8 cellular contexts compared by ENCODE assay signal in genomic region chr11:60700689-60701508, GRCh38. TPM values are rescaled to one million over a fixed set of nuclear protein-coding genes. Genes with fewer than 3 reads are reported as not detected.
DNase-seq lines count a peak whose midpoint lies in the region; ATAC-seq and TF ChIP-seq lines count a peak whose summit lies in the region.

No MANE protein-coding gene starts in this region.

- ATAC-seq in HG02678 (IDR thresholded peaks at IDR 0.05; ENCODE audit: unreplicated experiment) (no peak), HG03354 (IDR thresholded peaks at IDR 0.05; ENCODE audit: poor library complexity, severe bottlenecking, unreplicated experiment) (no peak), HG02884 (IDR thresholded peaks at IDR 0.05; ENCODE audit: unreplicated experiment) (no peak)

- TF ChIP-seq CTCF in GM12872 (IDR thresholded peaks at IDR 0.05; ENCODE audit: insufficient read depth, low read depth, low read length): peak; percentile 71; the same call in 2 of the 3 replicates
- peak; percentile 59 for TF ChIP-seq CTCF in mesothelial cell of epicardium (IDR thresholded peaks at IDR 0.05; ENCODE audit: unreplicated experiment)

- peaks cover 20% of the 10 kb centered on the region for H3K27me3 Mint-ChIP-seq in mesothelial cell of epicardium (ENCODE audit: low read depth)

- H3K27ac Mint-ChIP-seq in mesothelial cell of epicardium: no peak overlapping the region

- no peaks in the 10 kb centered on the region for H3K36me3 Mint-ChIP-seq in mesothelial cell of epicardium

- H3K4me3 Mint-ChIP-seq in mesothelial cell of epicardium: no peak overlapping the region

- no peaks in the 10 kb centered on the region for H3K4me1 Mint-ChIP-seq in mesothelial cell of epicardium

- DNase-seq in NCI-H1092 treated with DMSO at 0.1 percent for 48 hours (lab: John Stamatoyannopoulos, UW) (peak; percentile 92), astrocyte of the hippocampus (ENCODE audit: low read depth, low spot score) (peak; percentile 3), mesothelial cell of epicardium (ENCODE audit: low spot score in 2 of 2, unreplicated experiment in 2 of 2) (no peak)
- no peak for DNase-seq in activated naive CD4-positive, alpha-beta T cell treated with anti-CD3 and anti-CD28 coated beads, Interleukin-2, amount 50 U/mL, for 16 hours

- H3K9me3 Mint-ChIP-seq in mesothelial cell of epicardium: no peaks in the 10 kb centered on the region

RNA-seq across cellular contexts. Expression of gene MS4A8, which starts 1.5 kb away (rescaled TPM):
- total RNA-seq in mesothelial cell of epicardium: not detected in 3 replicates

RNA-seq across cellular contexts. Expression of gene MS4A18, which starts 23.6 kb away (rescaled TPM):
- total RNA-seq in mesothelial cell of epicardium: not detected in 3 replicates

RNA-seq across cellular contexts. Expression of gene MS4A15, which starts 55.8 kb away (rescaled TPM):
- 0.13 to 0.42 TPM (median 0.18 TPM) in 3 replicates for total RNA-seq in mesothelial cell of epicardium

Comparison
In these comparisons a context has a peak if more than half of its experiments do, and no peak if none do; other contexts are left out.
1. DNase-seq: peak in NCI-H1092 treated with DMSO at 0.1 percent for 48 hours (single experiment) and astrocyte of the hippocampus (single experiment); none in mesothelial cell of epicardium (0 of 2) and activated naive CD4-positive, alpha-beta T cell treated with anti-CD3 and anti-CD28 coated beads, Interleukin-2, amount 50 U/mL, for 16 hours (single experiment).